ENCODE assay signal across 31 cellular contexts in genomic region chr7:107909445-107909844, GRCh38.
"Had no signal": no experiment of that assay in that cellular context is flagged by ENCODE, and none has a peak within 500 bp of the region (broad histone marks: within the 10 kb centered on the region; RNA-seq: fewer than 3 reads in every experiment).

No MANE protein-coding gene starts in this region.

- H3K27ac Mint-ChIP-seq: activated B cell treated with CpG ODN at 0.5 μM for 24 hours; activated CD4-positive, alpha-beta memory T cell treated with anti-CD3 and anti-CD28 coated beads for 36 hours; activated naive CD4-positive, alpha-beta T cell treated with anti-CD3 and anti-CD28 coated beads for 36 hours; activated naive CD4-positive, alpha-beta T cell treated with anti-CD3 and anti-CD28 coated beads, Interleukin-2, amount 50 U/mL, for 72 hours; activated T-helper 2 cell treated with anti-CD3 and anti-CD28 coated beads, Interferon-gamma antibody, Interleukin-2, Interleukin-4, amounts not matched to agents 10 μg/mL and 5 μg/mL and 100 μg/mL, durations not matched to agents 14 hours and 24 hours and 36 hours; T-helper 1 cell treated with Interleukin-12 subunit alpha and Interleukin-12 subunit beta and Interleukin-4 antibody, amounts not matched to agents 30 μg/mL and 1 μg/mL, for 36 hours had no signal

- DNase-seq: activated B cell treated with CpG ODN at 0.5 μM for 24 hours; activated CD4-positive, alpha-beta memory T cell treated with anti-CD3 and anti-CD28 coated beads for 36 hours; activated CD4-positive, alpha-beta T cell treated with anti-CD3 and anti-CD28 coated beads for 4 hours; activated CD4-positive, alpha-beta T cell treated with anti-CD3 and anti-CD28 coated beads, Interleukin-2, amount 50 U/mL, for 1 hour; activated CD4-positive, CD25-positive, alpha-beta regulatory T cell treated with anti-CD3 and anti-CD28 coated beads, Interleukin-2, amount 50 U/mL, for 72 hours; activated CD8-positive, alpha-beta memory T cell treated with anti-CD3 and anti-CD28 coated beads, Interleukin-2, amount 50 U/mL, for 4 hours; activated gamma-delta T cell treated with Interleukin-2 at 50 U/mL for 16 hours; activated naive CD4-positive, alpha-beta T cell treated with anti-CD3 and anti-CD28 coated beads for 36 hours; activated T-cell treated with anti-CD3 and anti-CD28 coated beads, Interleukin-2, amount 50 U/mL, for 48 hours; amniotic stem cell; aorta; brain microvascular endothelial cell; central memory CD4-positive, alpha-beta T cell; Kasumi-1; MG63; NCI-H1048; NCI-H1105 treated with DMSO at 0.1 percent for 48 hours; NCI-H1436; NCI-H1694; NCI-H1930; NCI-H2081 treated with DMSO at 0.1 percent for 48 hours; NCI-H345; NCI-H524 treated with DMSO at 0.1 percent for 48 hours; SHP77; SJCRH30 had no signal

- H3K4me3 Mint-ChIP-seq: activated B cell treated with CpG ODN at 0.5 μM for 24 hours; activated CD4-positive, alpha-beta memory T cell treated with anti-CD3 and anti-CD28 coated beads for 36 hours; activated naive CD4-positive, alpha-beta T cell treated with anti-CD3 and anti-CD28 coated beads for 36 hours; T-helper 1 cell treated with Interleukin-12 subunit alpha and Interleukin-12 subunit beta and Interleukin-4 antibody, amounts not matched to agents 30 μg/mL and 1 μg/mL, for 36 hours had no signal

- H3K4me3 ChIP-seq: MG63, SJCRH30, SK-N-MC had no signal

- H3K9me3 ChIP-seq: MG63, SJCRH30 had no signal

- H3K27ac ChIP-seq: brain microvascular endothelial cell, SJCRH30, SK-N-MC, VCaP had no signal

- ATAC-seq: Panc1 had no signal

- H3K27me3 ChIP-seq: brain microvascular endothelial cell, MG63, SJCRH30 had no signal

- H3K27me3 Mint-ChIP-seq: activated B cell treated with CpG ODN at 0.5 μM for 24 hours; activated CD4-positive, alpha-beta memory T cell treated with anti-CD3 and anti-CD28 coated beads for 36 hours had no signal

- H3K4me1 ChIP-seq: SJCRH30 had no signal
